ENCODE assay signal across 10 cellular contexts in genomic region chr2:28338754-28339325, GRCh38. TPM values are rescaled to one million over a fixed set of nuclear protein-coding genes. Genes with fewer than 3 reads are reported as not detected.
DNase-seq lines count a peak whose midpoint lies in the region; ATAC-seq and TF ChIP-seq lines count a peak whose summit lies in the region.
"Had no signal": no experiment of that assay in that cellular context is flagged by ENCODE, and none has a peak within 500 bp of the region (broad histone marks: within the 10 kb centered on the region; RNA-seq: fewer than 3 reads in every experiment).

No MANE protein-coding gene starts in this region.

- H3K9me3 Mint-ChIP-seq in nephron: no peaks in the 10 kb centered on the region
- no peaks in the 10 kb centered on the region for H3K9me3 Mint-ChIP-seq in activated naive CD4-positive, alpha-beta T cell treated with anti-CD3 and anti-CD28 coated beads for 36 hours

- H3K27me3 Mint-ChIP-seq in nephron (ENCODE audit: low read depth): no peaks in the 10 kb centered on the region
- no peaks in the 10 kb centered on the region for H3K27me3 Mint-ChIP-seq in activated naive CD4-positive, alpha-beta T cell treated with anti-CD3 and anti-CD28 coated beads for 36 hours (ENCODE audit: low read depth)

- H3K4me3 ChIP-seq in urinary bladder (ENCODE audit: low read depth, low read length): no peak overlapping the region
- H3K4me3 ChIP-seq: dorsolateral prefrontal cortex had no signal

- TF ChIP-seq CTCF in nephron (IDR thresholded peaks at IDR 0.05; ENCODE audit: unreplicated experiment in 3 of 3): no peak

- CTCF ChIA-PET in activated naive CD4-positive, alpha-beta T cell treated with anti-CD3 and anti-CD28 coated beads for 36 hours (lab: Charles Lee): no interaction called here

- 60% methylated on average over 9 of the region's 9 CpGs for WGBS in urinary bladder

- H3K27ac Mint-ChIP-seq in nephron: peak overlapping the region; percentile 86 to 96 (median 92)
- no peak overlapping the region for H3K27ac Mint-ChIP-seq in activated naive CD4-positive, alpha-beta T cell treated with anti-CD3 and anti-CD28 coated beads for 36 hours

- no peaks in the 10 kb centered on the region for H3K4me1 ChIP-seq in urinary bladder (ENCODE audit: insufficient read depth)

- H3K4me1 Mint-ChIP-seq in nephron: peaks cover 77% of the 10 kb centered on the region
- H3K4me1 Mint-ChIP-seq in activated naive CD4-positive, alpha-beta T cell treated with anti-CD3 and anti-CD28 coated beads for 36 hours (ENCODE audit: low read depth): no peaks in the 10 kb centered on the region

- peak overlapping the region in 2 of 3 experiments; percentile 5 to 17 for H3K4me3 Mint-ChIP-seq in nephron
- H3K4me3 Mint-ChIP-seq in activated naive CD4-positive, alpha-beta T cell treated with anti-CD3 and anti-CD28 coated beads for 36 hours: no peak overlapping the region

- H3K36me3 ChIP-seq in urinary bladder (ENCODE audit: insufficient read depth): no peaks in the 10 kb centered on the region

- intact Hi-C loops in Right ventricle myocardium superior (cut with DNase I) (no loop called here), left ventricle myocardium superior (cut with micrococcal nuclease) (no loop called here)
- intact Hi-C loops in activated naive CD4-positive, alpha-beta T cell treated with anti-CD3 and anti-CD28 coated beads for 36 hours (cut with micrococcal nuclease): no loop called here

- H3K27ac ChIP-seq in epithelial cell of prostate (peak overlapping the region; percentile 33), urinary bladder (ENCODE audit: low read depth) (peak overlapping the region; percentile 51)

- no peaks in the 10 kb centered on the region for H3K36me3 Mint-ChIP-seq in nephron (ENCODE audit: low read depth)
- H3K36me3 Mint-ChIP-seq in activated naive CD4-positive, alpha-beta T cell treated with anti-CD3 and anti-CD28 coated beads for 36 hours (ENCODE audit: low read depth): no peaks in the 10 kb centered on the region

- ATAC-seq in Right ventricle myocardium superior (ENCODE audit: poor library complexity): no peak
- no peak for ATAC-seq in left ventricle myocardium superior

- DNase-seq in Right ventricle myocardium superior (peak; percentile 37), left ventricle myocardium superior (no peak), epithelial cell of prostate (ENCODE audit: low read depth, low spot score) (no peak), SW480 (ENCODE audit: low spot score) (no peak)
- no peak for DNase-seq in activated naive CD4-positive, alpha-beta T cell treated with anti-CD3 and anti-CD28 coated beads for 36 hours
- no peak for DNase-seq in NK-92 treated with Interleukin-12 subunit alpha and Interleukin-12 subunit beta, amount 100 ng/mL, for 24 hours (lab: John Stamatoyannopoulos, UW)
- DNase-seq: NCI-H526 had no signal

RNA-seq across cellular contexts. Expression of gene FOSL2, which starts 53.8 kb away (rescaled TPM):
- 45.7 TPM for total RNA-seq in Right ventricle myocardium superior
- total RNA-seq in left ventricle myocardium superior: 45.7 TPM
- total RNA-seq in urinary bladder: 40.9 TPM
- 112 TPM for polyA plus RNA-seq in urinary bladder
- total RNA-seq in activated naive CD4-positive, alpha-beta T cell treated with anti-CD3 and anti-CD28 coated beads for 36 hours: 100 to 1,000 TPM; 102 to 110 TPM
